ENCODE assay signal across 8 cellular contexts in the genomic region with DNA sequence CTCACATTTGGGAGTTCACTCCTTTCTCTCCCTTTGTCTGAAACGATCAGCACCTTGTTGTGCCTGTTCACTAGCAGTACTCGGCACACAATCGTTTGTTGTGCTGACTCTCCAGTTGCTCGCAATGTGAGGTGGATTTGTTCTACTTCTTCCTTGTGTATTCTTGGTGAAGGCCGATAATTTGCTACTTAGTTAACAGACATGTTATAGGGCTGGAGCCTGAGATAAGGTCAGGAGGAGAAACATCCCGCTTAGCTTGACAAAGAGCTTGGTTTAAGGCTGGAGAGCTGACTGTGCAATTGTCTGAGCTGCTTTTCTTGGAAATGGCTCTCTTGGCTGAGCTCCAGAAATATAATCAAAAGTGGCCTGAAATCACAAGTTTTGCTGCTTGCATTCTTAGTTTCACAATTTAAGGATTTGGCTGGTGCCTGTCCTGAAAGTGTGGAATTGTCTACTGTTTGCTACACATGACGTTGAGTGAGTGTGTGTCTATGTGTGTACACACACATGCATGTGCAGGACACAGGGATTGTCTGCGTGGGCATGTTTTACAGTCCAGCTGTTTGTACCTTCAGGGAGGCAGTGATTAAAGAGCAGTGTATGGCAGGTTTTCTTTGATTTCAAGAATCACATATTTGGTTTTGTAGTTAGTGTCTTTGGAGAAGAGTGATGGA.
DNase-seq lines count a peak whose midpoint lies in the region; ATAC-seq, FAIRE-seq and TF ChIP-seq lines count a peak whose summit lies in the region.

No MANE protein-coding gene starts in this region.

- H3K27ac ChIP-seq in SK-N-SH (ENCODE audit: low read depth in 2 of 2, low read length in 1 of 2) (peak overlapping the region in 1 of 2 experiments; percentile 67; a peak in 2 of 4 replicates), kidney (ENCODE audit: low read depth in 2 of 2, low read length in 2 of 2) (peak overlapping the region; percentile 63 to 66)

- peak overlapping the region; percentile 54; the same call in 1 of the 2 replicates for H2AFZ ChIP-seq in SK-N-SH (ENCODE audit: low read depth)

- no peaks in the 10 kb centered on the region for H3K27me3 Mint-ChIP-seq in activated naive CD8-positive, alpha-beta T cell treated with anti-CD3 and anti-CD28 coated beads, Interleukin-2, amount 10 ng/mL, durations not matched to agents 7 days and 5 days
- H3K27me3 Mint-ChIP-seq in type B pancreatic cell: no peaks in the 10 kb centered on the region

- no peak for TF ChIP-seq EP300 in SK-N-SH (IDR thresholded peaks at IDR 0.05; ENCODE audit: borderline replicate concordance in 1 of 2, low read depth in 1 of 2, low read length in 1 of 2)

- H4K20me1 ChIP-seq in SK-N-SH (ENCODE audit: insufficient read depth): no peaks in the 10 kb centered on the region

- peak overlapping the region; percentile 91 for H3K4me3 Mint-ChIP-seq in activated naive CD8-positive, alpha-beta T cell treated with anti-CD3 and anti-CD28 coated beads, Interleukin-2, amount 10 ng/mL, durations not matched to agents 7 days and 5 days
- peak overlapping the region; percentile 76 for H3K4me3 Mint-ChIP-seq in type B pancreatic cell

- ATAC-seq in SK-N-SH treated with all-trans-retinoic acid at 6 μM for 48 hours (no peak), HG03378 (IDR thresholded peaks at IDR 0.05; ENCODE audit: unreplicated experiment) (peak; percentile 11)
- ATAC-seq in activated naive CD8-positive, alpha-beta T cell treated with anti-CD3 and anti-CD28 coated beads, Interleukin-2, amount 10 ng/mL, durations not matched to agents 7 days and 5 days (ENCODE audit: low read depth): peak; percentile 20

- H3K9me3 ChIP-seq in SK-N-SH (no peaks in the 10 kb centered on the region), kidney (ENCODE audit: control insufficient read depth in 1 of 2, low read length in 2 of 2) (no peaks in the 10 kb centered on the region)

- DNase-seq in SK-N-SH (no peak), kidney (no peak), type B pancreatic cell (ENCODE audit: extremely low spot score, unreplicated experiment) (no peak), T-helper 9 cell (no peak), AG20443 (ENCODE audit: low spot score) (no peak)
- DNase-seq in activated naive CD8-positive, alpha-beta T cell treated with anti-CD3 and anti-CD28 coated beads, Interleukin-2, amount 10 ng/mL, durations not matched to agents 7 days and 5 days: no peak

- WGBS in SK-N-SH (ENCODE audit: low lambda C conversion rate): 75% methylated on average over 8 of the region's 8 CpGs

- no peaks in the 10 kb centered on the region for H3K79me2 ChIP-seq in SK-N-SH (ENCODE audit: insufficient read depth)

- H3K36me3 ChIP-seq in SK-N-SH (replicated peaks in 1 of 2; ENCODE audit: control insufficient read depth in 1 of 2, insufficient read depth in 2 of 2, low read length in 1 of 2) (no peaks in the 10 kb centered on the region), kidney (ENCODE audit: control insufficient read depth in 1 of 2, insufficient read depth in 2 of 2, low read length in 2 of 2) (no peaks in the 10 kb centered on the region)

- H3K9me3 Mint-ChIP-seq in activated naive CD8-positive, alpha-beta T cell treated with anti-CD3 and anti-CD28 coated beads, Interleukin-2, amount 10 ng/mL, durations not matched to agents 7 days and 5 days: peaks cover 3% of the 10 kb centered on the region
- no peaks in the 10 kb centered on the region for H3K9me3 Mint-ChIP-seq in type B pancreatic cell

- peaks cover 5% of the 10 kb centered on the region for H3K36me3 Mint-ChIP-seq in activated naive CD8-positive, alpha-beta T cell treated with anti-CD3 and anti-CD28 coated beads, Interleukin-2, amount 10 ng/mL, durations not matched to agents 7 days and 5 days
- H3K36me3 Mint-ChIP-seq in type B pancreatic cell: peaks cover 3% of the 10 kb centered on the region

- H3K4me3 ChIP-seq in SK-N-SH (ENCODE audit: low read depth in 2 of 2, low read length in 1 of 2) (no peak overlapping the region), kidney (ENCODE audit: low read length in 2 of 2) (peak overlapping the region; percentile 20 to 38)

- no peak for TF ChIP-seq CTCF in SK-N-SH (IDR thresholded peaks at IDR 0.05)
- TF ChIP-seq CTCF in kidney (IDR thresholded peaks at IDR 0.05; ENCODE audit: borderline replicate concordance, extremely low read depth, insufficient read depth): no peak
- TF ChIP-seq CTCF in type B pancreatic cell (conservative IDR thresholded peaks at IDR 0.05): no peak

- POLR2A ChIA-PET in SK-N-SH (lab: Yijun Ruan, JAX): no interaction called here
- POLR2A ChIA-PET in activated naive CD8-positive, alpha-beta T cell treated with anti-CD3 and anti-CD28 coated beads, Interleukin-2, amount 10 ng/mL, durations not matched to agents 7 days and 5 days (lab: Charles Lee): interaction anchor here (0.7 to 9.8 kb wide), 32 partner anchors 9 to 134 kb away, joined by 3 to 310 read pairs (median 9); a partner anchor contains a TSS

- H3K9me2 ChIP-seq in SK-N-SH: no peaks in the 10 kb centered on the region

- no peak for FAIRE-seq in kidney (lab: Jason Lieb, UNC)

- CTCF ChIA-PET in SK-N-SH (lab: Yijun Ruan, JAX): interaction anchor here (0.9 to 1.0 kb wide), 2 partner anchors 10 to 16 kb away, joined by 3 read pairs; no protein-coding TSS in a partner anchor

- H3K27me3 ChIP-seq in SK-N-SH (ENCODE audit: insufficient read depth): no peaks in the 10 kb centered on the region

- H3K27ac Mint-ChIP-seq in activated naive CD8-positive, alpha-beta T cell treated with anti-CD3 and anti-CD28 coated beads, Interleukin-2, amount 10 ng/mL, durations not matched to agents 7 days and 5 days: peak overlapping the region; percentile 99
- peak overlapping the region; percentile 98 for H3K27ac Mint-ChIP-seq in type B pancreatic cell

- no peak overlapping the region for H3K9ac ChIP-seq in SK-N-SH
- peak overlapping the region in 1 of 2 donors; percentile 5 for H3K9ac ChIP-seq in kidney (ENCODE audit: low read length in 2 of 2)

- 0 out of 2 replicates have a peak, but pooled peaks have one; percentile 0 for TF ChIP-seq RAD21 in SK-N-SH (IDR thresholded peaks at IDR 0.05; ENCODE audit: low read length)

- peaks cover 29% of the 10 kb centered on the region for H3F3A ChIP-seq in SK-N-SH (replicated peaks; ENCODE audit: insufficient read depth)

- peak overlapping the region; percentile 13; the same call in 1 of the 2 replicates for H3K4me2 ChIP-seq in SK-N-SH

- peaks cover 26 to 41% of the 10 kb centered on the region in 2 experiments for H3K4me1 ChIP-seq in SK-N-SH (ENCODE audit: control insufficient read depth in 1 of 2, insufficient read depth in 2 of 2, low read depth in 1 of 2, low read length in 1 of 2)
- H3K4me1 ChIP-seq in kidney (ENCODE audit: control insufficient read depth in 1 of 2, insufficient read depth in 1 of 2, low read depth in 1 of 2, low read length in 2 of 2): peaks cover 31 to 43% of the 10 kb centered on the region in 2 donors

- peaks cover 47% of the 10 kb centered on the region for H3K4me1 Mint-ChIP-seq in activated naive CD8-positive, alpha-beta T cell treated with anti-CD3 and anti-CD28 coated beads, Interleukin-2, amount 10 ng/mL, durations not matched to agents 7 days and 5 days
- peaks cover 50% of the 10 kb centered on the region for H3K4me1 Mint-ChIP-seq in type B pancreatic cell (ENCODE audit: unreplicated experiment)

- intact Hi-C loops in kidney (cut with DNase I): no loop called here

TF ChIP-seq in SK-N-SH, 30 proteins besides CTCF, POLR2A, EP300 and RAD21:
- TF ChIP-seq NRF1 (IDR thresholded peaks at IDR 0.05; ENCODE audit: low read depth, low read length): no peak
- TF ChIP-seq NFIC (IDR thresholded peaks at IDR 0.05; ENCODE audit: borderline replicate concordance): peak; percentile 76

TF ChIP-seq in SK-N-SH treated with all-trans-retinoic acid at 6 μM for 48 hours, 23 proteins besides CTCF, POLR2A, EP300 and RAD21:
- TF ChIP-seq, protein P1, sequence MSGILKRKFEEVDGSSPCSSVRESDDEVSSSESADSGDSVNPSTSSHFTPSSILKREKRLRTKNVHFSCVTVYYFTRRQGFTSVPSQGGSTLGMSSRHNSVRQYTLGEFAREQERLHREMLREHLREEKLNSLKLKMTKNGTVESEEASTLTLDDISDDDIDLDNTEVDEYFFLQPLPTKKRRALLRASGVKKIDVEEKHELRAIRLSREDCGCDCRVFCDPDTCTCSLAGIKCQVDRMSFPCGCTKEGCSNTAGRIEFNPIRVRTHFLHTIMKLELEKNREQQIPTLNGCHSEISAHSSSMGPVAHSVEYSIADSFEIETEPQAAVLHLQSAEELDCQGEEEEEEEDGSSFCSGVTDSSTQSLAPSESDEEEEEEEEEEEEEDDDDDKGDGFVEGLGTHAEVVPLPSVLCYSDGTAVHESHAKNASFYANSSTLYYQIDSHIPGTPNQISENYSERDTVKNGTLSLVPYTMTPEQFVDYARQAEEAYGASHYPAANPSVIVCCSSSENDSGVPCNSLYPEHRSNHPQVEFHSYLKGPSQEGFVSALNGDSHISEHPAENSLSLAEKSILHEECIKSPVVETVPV (CRISPR knock-in tag; IDR thresholded peaks at IDR 0.05): no peak
- no peak for TF ChIP-seq ZFP30 (CRISPR knock-in tag; IDR thresholded peaks at IDR 0.05)
- no peak for TF ChIP-seq ZNF8 (CRISPR knock-in tag; IDR thresholded peaks at IDR 0.05)
- TF ChIP-seq OSR1 (CRISPR knock-in tag; IDR thresholded peaks at IDR 0.05): no peak
- no peak for TF ChIP-seq GLIS3 (CRISPR knock-in tag; IDR thresholded peaks at IDR 0.05)
- no peak for TF ChIP-seq ESRRG (CRISPR knock-in tag; IDR thresholded peaks at IDR 0.05)
- TF ChIP-seq ZC3H10 (CRISPR knock-in tag; IDR thresholded peaks at IDR 0.05): no peak
- no peak for TF ChIP-seq ZNF70 (CRISPR knock-in tag; IDR thresholded peaks at IDR 0.05)
- TF ChIP-seq TCF4 (CRISPR knock-in tag; IDR thresholded peaks at IDR 0.05; ENCODE audit: borderline replicate concordance): no peak
- TF ChIP-seq, protein P2, sequence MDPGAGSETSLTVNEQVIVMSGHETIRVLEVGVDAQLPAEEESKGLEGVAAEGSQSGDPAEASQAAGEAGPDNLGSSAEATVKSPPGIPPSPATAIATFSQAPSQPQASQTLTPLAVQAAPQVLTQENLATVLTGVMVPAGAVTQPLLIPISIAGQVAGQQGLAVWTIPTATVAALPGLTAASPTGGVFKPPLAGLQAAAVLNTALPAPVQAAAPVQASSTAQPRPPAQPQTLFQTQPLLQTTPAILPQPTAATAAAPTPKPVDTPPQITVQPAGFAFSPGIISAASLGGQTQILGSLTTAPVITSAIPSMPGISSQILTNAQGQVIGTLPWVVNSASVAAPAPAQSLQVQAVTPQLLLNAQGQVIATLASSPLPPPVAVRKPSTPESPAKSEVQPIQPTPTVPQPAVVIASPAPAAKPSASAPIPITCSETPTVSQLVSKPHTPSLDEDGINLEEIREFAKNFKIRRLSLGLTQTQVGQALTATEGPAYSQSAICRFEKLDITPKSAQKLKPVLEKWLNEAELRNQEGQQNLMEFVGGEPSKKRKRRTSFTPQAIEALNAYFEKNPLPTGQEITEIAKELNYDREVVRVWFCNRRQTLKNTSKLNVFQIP (CRISPR knock-in tag; IDR thresholded peaks at IDR 0.05; ENCODE audit: borderline replicate concordance, low read depth): no peak
TF ChIP-seq in SK-N-SH treated with all-trans-retinoic acid at 6 μM for 48 hours: peak in this region for 0.

Comparison
In these comparisons a context has a peak if more than half of its experiments do, and no peak if none do; other contexts are left out.
1. H3K4me3 ChIP-seq: peak in kidney (2 of 2); none in SK-N-SH (0 of 2).